12 cellular contexts compared by ENCODE assay signal in the genomic region with DNA sequence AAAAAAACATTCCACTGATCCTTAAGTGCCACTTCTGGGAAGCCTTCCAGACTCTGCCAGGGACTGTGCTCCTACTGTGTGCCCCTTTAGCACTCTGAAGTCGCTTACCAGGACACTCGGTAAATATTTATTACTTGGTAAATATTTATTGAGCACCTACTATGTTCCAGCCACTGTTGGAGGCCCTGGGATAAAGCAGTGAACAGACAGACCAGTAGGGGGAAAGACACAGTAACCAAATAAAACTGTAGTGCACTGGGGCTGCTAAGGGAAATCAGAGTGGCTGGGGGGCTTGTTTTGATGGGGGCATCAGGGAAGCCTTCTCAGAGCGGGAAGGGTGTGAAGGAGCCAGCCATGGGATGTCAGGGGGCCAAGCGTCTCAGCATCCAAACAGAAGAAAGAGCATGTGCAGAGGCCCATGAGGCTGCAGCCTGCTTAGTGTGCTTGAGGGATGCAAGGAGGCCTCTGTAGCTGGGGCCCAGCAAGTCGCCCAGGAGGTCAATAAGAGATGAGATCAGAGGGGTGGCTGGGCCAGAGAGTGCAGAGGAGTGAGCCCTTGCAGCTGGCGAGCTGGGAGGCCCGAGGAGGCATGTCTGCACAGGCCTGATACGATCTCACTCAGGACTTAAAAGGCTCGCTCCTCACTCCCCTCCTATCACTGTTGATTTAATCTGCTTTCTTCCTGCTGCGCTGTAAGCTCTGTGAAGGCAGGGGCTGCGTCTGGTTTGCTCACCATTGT. TPM values are rescaled to one million over a fixed set of nuclear protein-coding genes. Genes with fewer than 3 reads are reported as not detected.
DNase-seq lines count a peak whose midpoint lies in the region; ATAC-seq and TF ChIP-seq lines count a peak whose summit lies in the region.
"Had no signal": no experiment of that assay in that cellular context is flagged by ENCODE, and none has a peak within 500 bp of the region (broad histone marks: within the 10 kb centered on the region; RNA-seq: fewer than 3 reads in every experiment).

No MANE protein-coding gene starts in this region.

- no peaks in the 10 kb centered on the region for H3K4me1 Mint-ChIP-seq in naive thymus-derived CD4-positive, alpha-beta T cell
- H3K4me1 Mint-ChIP-seq: activated naive CD8-positive, alpha-beta T cell treated with anti-CD3 and anti-CD28 coated beads, Interleukin-2, amount 10 ng/mL, durations not matched to agents 7 days and 5 days had no signal

- no peak overlapping the region for H2AFZ ChIP-seq in neuronal stem cell (ENCODE audit: low read length)

- H3K9ac ChIP-seq in neuronal stem cell (ENCODE audit: low read depth, low read length, poor library complexity) = no peak overlapping the region

- peak in 3 of 4 donors; percentile 74 to 97 (median 87) for ATAC-seq in heart left ventricle
- no peak for ATAC-seq in naive thymus-derived CD4-positive, alpha-beta T cell
- ATAC-seq in HG03469 (IDR thresholded peaks at IDR 0.05; ENCODE audit: unreplicated experiment) = no peak

- H3K4me2 ChIP-seq in neuronal stem cell (ENCODE audit: insufficient read depth, low read length, poor library complexity, severe bottlenecking) = no peak overlapping the region

- H2AK5ac ChIP-seq in neuronal stem cell (ENCODE audit: low read depth, low read length) = peak overlapping the region; percentile 43

- H3K36me3 ChIP-seq in SJCRH30 (no peaks in the 10 kb centered on the region), heart left ventricle (no peaks in the 10 kb centered on the region), neuronal stem cell (replicated peaks in 1 of 2; ENCODE audit: control insufficient read depth in 2 of 2, insufficient read depth in 2 of 2, low read length in 2 of 2) (peaks cover 0 to 57% of the 10 kb centered on the region in 2 donors)
- H3K36me3 ChIP-seq in naive thymus-derived CD4-positive, alpha-beta T cell (ENCODE audit: control insufficient read depth in 2 of 3, insufficient read depth in 3 of 3, low read length in 3 of 3) = no peaks in the 10 kb centered on the region

- no peaks in the 10 kb centered on the region for H3K79me1 ChIP-seq in neuronal stem cell (ENCODE audit: low read depth, low read length)

- H4K8ac ChIP-seq in neuronal stem cell (ENCODE audit: low read depth, low read length) = no peak overlapping the region

- TF ChIP-seq POLR2A in heart left ventricle (IDR thresholded peaks at IDR 0.05) = no peak

- H2BK5ac ChIP-seq in neuronal stem cell (ENCODE audit: low read length) = no peak overlapping the region

- no peak for TF ChIP-seq CTCF in GM12865 (IDR thresholded peaks at IDR 0.05; ENCODE audit: insufficient read depth, low read depth, low read length, missing control alignments)
- TF ChIP-seq CTCF in heart left ventricle (IDR thresholded peaks at IDR 0.05) = no peak

- peak overlapping the region; percentile 69 for H3K18ac ChIP-seq in neuronal stem cell (ENCODE audit: low read length)

- H3K9me3 ChIP-seq in SJCRH30 (replicated peaks) (no peaks in the 10 kb centered on the region), heart left ventricle (no peaks in the 10 kb centered on the region), neuronal stem cell (replicated peaks in 1 of 2; ENCODE audit: control insufficient read depth in 2 of 2, insufficient read depth in 1 of 2, low read depth in 1 of 2, low read length in 2 of 2) (peaks cover 0 to 10% of the 10 kb centered on the region in 2 donors)
- no peaks in the 10 kb centered on the region for H3K9me3 ChIP-seq in naive thymus-derived CD4-positive, alpha-beta T cell (ENCODE audit: control insufficient read depth in 2 of 3, low read length in 3 of 3)

- no peaks in the 10 kb centered on the region for H3K36me3 Mint-ChIP-seq in naive thymus-derived CD4-positive, alpha-beta T cell
- H3K36me3 Mint-ChIP-seq: activated naive CD8-positive, alpha-beta T cell treated with anti-CD3 and anti-CD28 coated beads, Interleukin-2, amount 10 ng/mL, durations not matched to agents 7 days and 5 days had no signal

- H3K27me3 ChIP-seq in SJCRH30 (peaks cover 3% of the 10 kb centered on the region; the same call in 1 of the 2 replicates), heart left ventricle (peaks cover 0 to 11% (median 0%) of the 10 kb centered on the region in 9 donors), neuronal stem cell (ENCODE audit: control insufficient read depth in 3 of 3, insufficient read depth in 3 of 3, low read depth in 1 of 3, low read length in 3 of 3) (no peaks in the 10 kb centered on the region)
- H3K27me3 ChIP-seq in naive thymus-derived CD4-positive, alpha-beta T cell (ENCODE audit: control insufficient read depth in 2 of 2, insufficient read depth in 2 of 2, low read length in 2 of 2) = no peaks in the 10 kb centered on the region

- H3K9me3 Mint-ChIP-seq in naive thymus-derived CD4-positive, alpha-beta T cell = peaks cover 0 to 4% (median 0%) of the 10 kb centered on the region in 11 donors

- peak overlapping the region; percentile 21 for H3K14ac ChIP-seq in neuronal stem cell (ENCODE audit: low read length)

- intact Hi-C loops in heart left ventricle (cut with DNase I) = no loop called here
- intact Hi-C loops in naive thymus-derived CD4-positive, alpha-beta T cell (cut with micrococcal nuclease) = no loop called here

- H3K23ac ChIP-seq in neuronal stem cell (ENCODE audit: low read depth, low read length, poor library complexity) = no peak overlapping the region

- H2BK120ac ChIP-seq in neuronal stem cell (ENCODE audit: low read depth, low read length) = no peak overlapping the region

- H3K27ac Mint-ChIP-seq in naive thymus-derived CD4-positive, alpha-beta T cell = no peak overlapping the region
- H3K27ac Mint-ChIP-seq: activated naive CD8-positive, alpha-beta T cell treated with anti-CD3 and anti-CD28 coated beads, Interleukin-2, amount 10 ng/mL, durations not matched to agents 7 days and 5 days had no signal

- H3K4me3 ChIP-seq in GM12865 (ENCODE audit: low read depth, low read length) (no peak overlapping the region), SJCRH30 (no peak overlapping the region), heart left ventricle (no peak overlapping the region), neuronal stem cell (ENCODE audit: low read length in 2 of 2) (no peak overlapping the region)
- no peak overlapping the region for H3K4me3 ChIP-seq in naive thymus-derived CD4-positive, alpha-beta T cell (ENCODE audit: low read length)

- peaks cover 0 to 11% (median 0%) of the 10 kb centered on the region in 5 donors for H3K27me3 Mint-ChIP-seq in naive thymus-derived CD4-positive, alpha-beta T cell

- H4K91ac ChIP-seq in neuronal stem cell (ENCODE audit: low read depth, low read length, poor library complexity) = peak overlapping the region; percentile 27

- POLR2A ChIA-PET in naive thymus-derived CD4-positive, alpha-beta T cell (lab: Charles Lee) = no interaction called here

- H3K4me3 Mint-ChIP-seq in naive thymus-derived CD4-positive, alpha-beta T cell = no peak overlapping the region
- H3K4me3 Mint-ChIP-seq: activated naive CD8-positive, alpha-beta T cell treated with anti-CD3 and anti-CD28 coated beads, Interleukin-2, amount 10 ng/mL, durations not matched to agents 7 days and 5 days had no signal

- peak; percentile 42 for DNase-seq in GM12865 (ENCODE audit: low read depth)
- DNase-seq in SJCRH30 = peak; percentile 13 to 14
- peak in 4 of 5 donors; percentile 16 to 77 (median 46) for DNase-seq in heart left ventricle
- no peak for DNase-seq in neuronal stem cell (ENCODE audit: low spot score)
- no peak for DNase-seq in CD1c-positive myeloid dendritic cell (ENCODE audit: extremely low spot score)
- no peak for DNase-seq in naive thymus-derived CD4-positive, alpha-beta T cell
- no peak for DNase-seq in activated T-cell treated with anti-CD3 and anti-CD28 coated beads, Interleukin-2, amount 50 U/mL, for 48 hours
- DNase-seq: activated CD4-positive, alpha-beta T cell treated with anti-CD3 and anti-CD28 coated beads, Interleukin-2, amount 50 U/mL, for 48 hours; activated naive CD8-positive, alpha-beta T cell treated with anti-CD3 and anti-CD28 coated beads, Interleukin-2, amount 10 ng/mL, durations not matched to agents 7 days and 5 days; KG1; NCI-H345 had no signal

- 52 to 68% (median 59%) methylated on average over 7 to 11 of the region's 11 CpGs for WGBS in heart left ventricle, 4 donors
- no CpG with 5 or more reads among the region's 11 CpGs for WGBS in neuronal stem cell (ENCODE audit: extremely low coverage in 2 of 2, insufficient read length in 2 of 2, insufficient replicate concordance in 1 of 2), 2 donors

- H2BK15ac ChIP-seq in neuronal stem cell (ENCODE audit: low read length) = no peak overlapping the region

- no peak overlapping the region for H3K27ac ChIP-seq in SJCRH30
- H3K27ac ChIP-seq in heart left ventricle = peak overlapping the region in 1 of 12 donors; percentile 27
- peak overlapping the region; percentile 87 for H3K27ac ChIP-seq in neuronal stem cell (replicated peaks; ENCODE audit: low read length)
- no peak overlapping the region for H3K27ac ChIP-seq in naive thymus-derived CD4-positive, alpha-beta T cell (ENCODE audit: low read depth, low read length)

- H2BK12ac ChIP-seq in neuronal stem cell (ENCODE audit: low read length) = peak overlapping the region; percentile 79

- no peak overlapping the region for H3K4ac ChIP-seq in neuronal stem cell (ENCODE audit: low read length)

- CTCF ChIA-PET in naive thymus-derived CD4-positive, alpha-beta T cell (lab: Charles Lee) = no interaction called here

- H3K4me1 ChIP-seq in SJCRH30 (no peaks in the 10 kb centered on the region), heart left ventricle (peaks cover 0 to 4% (median 0%) of the 10 kb centered on the region in 12 donors), neuronal stem cell (ENCODE audit: control insufficient read depth in 2 of 2, insufficient read depth in 1 of 2, low read depth in 1 of 2, low read length in 2 of 2) (peaks cover 22 to 25% of the 10 kb centered on the region in 2 donors)
- no peaks in the 10 kb centered on the region for H3K4me1 ChIP-seq in naive thymus-derived CD4-positive, alpha-beta T cell (ENCODE audit: control insufficient read depth in 2 of 2, insufficient read depth in 2 of 2, low read length in 2 of 2)

RNA-seq across cellular contexts. Expression of gene KAZN, which starts 28.6 kb away (rescaled TPM):
- total RNA-seq in SJCRH30 (2014; rRNA removed; shearing (Covaris generic)) = 0.10 TPM in 2 replicates
- 1 to 10 TPM; 1.2 to 6.5 (median 2.7) TPM for total RNA-seq in heart left ventricle
- 1 to 10 TPM in 1 of 2 donors, under 1 TPM in 1; 0.65 to 1.2 TPM for polyA plus RNA-seq in heart left ventricle
- 10.4 TPM for polyA plus RNA-seq in neuronal stem cell (2013, experiment 1 of 2)
- 11.4 TPM for polyA plus RNA-seq in neuronal stem cell (2013, experiment 2 of 2)
- total RNA-seq in naive thymus-derived CD4-positive, alpha-beta T cell = under 1 TPM; 0.27 to 0.87 (median 0.56) TPM
- polyA plus RNA-seq in naive thymus-derived CD4-positive, alpha-beta T cell = under 1 TPM; 0.08 to 0.20 TPM

Comparison
In these comparisons a context has a peak if more than half of its experiments do, and no peak if none do; other contexts are left out.
1. DNase-seq: peak in GM12865 (single experiment), SJCRH30 (2 of 2) and heart left ventricle (4 of 5); none in neuronal stem cell (single experiment), CD1c-positive myeloid dendritic cell (single experiment), naive thymus-derived CD4-positive, alpha-beta T cell (0 of 9) and activated T-cell treated with anti-CD3 and anti-CD28 coated beads, Interleukin-2, amount 50 U/mL, for 48 hours (0 of 2).
2. ATAC-seq: peak in heart left ventricle (3 of 4); none in naive thymus-derived CD4-positive, alpha-beta T cell (single experiment) and HG03469 (single experiment).